Comparison of ENCODE assay signal across 29 cellular contexts in the genomic region with DNA sequence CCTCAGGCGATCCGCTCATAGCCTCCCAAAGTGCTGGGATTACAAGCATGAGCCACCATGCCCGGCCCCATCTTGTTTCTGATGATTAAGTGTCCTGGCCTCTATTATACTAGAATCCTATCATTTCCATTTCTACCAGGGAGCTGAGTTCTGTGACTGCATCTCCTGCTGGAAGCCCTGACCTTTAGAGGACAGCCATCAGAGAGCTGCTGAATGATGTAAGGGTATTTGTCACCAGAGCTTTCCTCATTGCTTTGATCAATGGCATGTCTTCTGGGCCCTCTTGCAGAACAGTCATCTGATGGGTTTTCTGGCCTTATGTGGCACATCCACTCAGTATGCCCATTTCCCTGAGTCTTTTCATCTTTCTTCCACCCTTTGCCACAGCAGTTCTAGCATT.
"Had no signal": no experiment of that assay in that cellular context is flagged by ENCODE, and none has a peak within 500 bp of the region (broad histone marks: within the 10 kb centered on the region; RNA-seq: fewer than 3 reads in every experiment).

No MANE protein-coding gene starts in this region.

- H3K4me1 Mint-ChIP-seq: activated B cell treated with CpG ODN at 0.5 μM for 24 hours; activated CD4-positive, alpha-beta T cell treated with anti-CD3 and anti-CD28 coated beads, Interleukin-2, amount 10 ng/mL, durations not matched to agents 24 days and 14 days; activated T-helper 17 cell treated with anti-CD3 and anti-CD28 coated beads, Interleukin-2, amount 50 U/mL, for 72 hours; central memory CD8-positive, alpha-beta T cell had no signal

- H3K4me3 Mint-ChIP-seq: activated B cell treated with CpG ODN at 0.5 μM for 24 hours; activated CD4-positive, alpha-beta T cell treated with anti-CD3 and anti-CD28 coated beads, Interleukin-2, amount 10 ng/mL, durations not matched to agents 24 days and 14 days; activated naive CD4-positive, alpha-beta T cell treated with anti-CD3 and anti-CD28 coated beads for 36 hours; activated naive CD8-positive, alpha-beta T cell; activated T-helper 17 cell treated with anti-CD3 and anti-CD28 coated beads, Interleukin-2, amount 50 U/mL, for 72 hours; central memory CD8-positive, alpha-beta T cell; T-helper 1 cell treated with Interleukin-12 subunit alpha and Interleukin-12 subunit beta and Interleukin-4 antibody, amounts not matched to agents 30 μg/mL and 1 μg/mL, for 36 hours had no signal

- H3K27ac Mint-ChIP-seq: activated B cell treated with CpG ODN at 0.5 μM for 24 hours; activated CD4-positive, alpha-beta T cell treated with anti-CD3 and anti-CD28 coated beads, Interleukin-2, amount 10 ng/mL, durations not matched to agents 24 days and 14 days; activated naive CD4-positive, alpha-beta T cell treated with anti-CD3 and anti-CD28 coated beads for 36 hours; activated naive CD8-positive, alpha-beta T cell; activated T-helper 17 cell treated with anti-CD3 and anti-CD28 coated beads, Interleukin-2, amount 50 U/mL, for 72 hours; T-helper 1 cell treated with Interleukin-12 subunit alpha and Interleukin-12 subunit beta and Interleukin-4 antibody, amounts not matched to agents 30 μg/mL and 1 μg/mL, for 36 hours had no signal

- H3K9me3 ChIP-seq: adrenal gland, body of pancreas, MG63, Peyer's patch had no signal

- H3K9me3 Mint-ChIP-seq: activated CD4-positive, alpha-beta T cell treated with anti-CD3 and anti-CD28 coated beads, Interleukin-2, amount 10 ng/mL, durations not matched to agents 24 days and 14 days; activated naive CD4-positive, alpha-beta T cell treated with anti-CD3 and anti-CD28 coated beads for 36 hours; activated T-helper 17 cell treated with anti-CD3 and anti-CD28 coated beads, Interleukin-2, amount 50 U/mL, for 72 hours; central memory CD8-positive, alpha-beta T cell; T-helper 1 cell treated with Interleukin-12 subunit alpha and Interleukin-12 subunit beta and Interleukin-4 antibody, amounts not matched to agents 30 μg/mL and 1 μg/mL, for 36 hours had no signal

- ATAC-seq: activated T-helper 17 cell treated with anti-CD3 and anti-CD28 coated beads, Interleukin-2, amount 50 U/mL, for 72 hours; body of pancreas had no signal

- H3K27ac ChIP-seq: adrenal gland, body of pancreas, Peyer's patch had no signal

- H3K27me3 ChIP-seq: adrenal gland, body of pancreas, MG63, Peyer's patch had no signal

- H3K4me1 ChIP-seq: adrenal gland, body of pancreas, Peyer's patch had no signal

- H3K27me3 Mint-ChIP-seq: activated naive CD8-positive, alpha-beta T cell; central memory CD8-positive, alpha-beta T cell had no signal

- DNase-seq: activated B cell treated with CpG ODN at 0.5 μM for 24 hours; activated CD4-positive, alpha-beta T cell treated with anti-CD3 and anti-CD28 coated beads for 1 hour; activated CD4-positive, alpha-beta T cell treated with anti-CD3 and anti-CD28 coated beads, Interleukin-2, amount 10 ng/mL, durations not matched to agents 24 days and 14 days; activated CD4-positive, alpha-beta T cell treated with anti-CD3 and anti-CD28 coated beads, Interleukin-2, amount 50 U/mL, for 48 hours; activated gamma-delta T cell; activated naive CD4-positive, alpha-beta T cell treated with anti-CD3 and anti-CD28 coated beads for 36 hours; activated T-cell treated with anti-CD3 and anti-CD28 coated beads for 4 hours; aorta; body of pancreas; MG63; MV-4-11; NCI-H1092 treated with DMSO at 0.1 percent for 48 hours; NCI-H1417 treated with DMSO at 0.1 percent for 48 hours; NCI-H1694; NCI-H2029; NCI-H2107; NCI-H2171 treated with DMSO at 0.1 percent for 48 hours; NCI-H226; NCI-H526; NCI-H774; NK-92 treated with Interleukin-12 subunit alpha and Interleukin-12 subunit beta, amount 100 ng/mL, for 24 hours; OCI-M1; Peyer's patch; SHP77 treated with DMSO at 0.1 percent for 48 hours had no signal

- H3K36me3 ChIP-seq: adrenal gland, MG63, Peyer's patch had no signal

- H3K36me3 Mint-ChIP-seq: activated naive CD8-positive, alpha-beta T cell had no signal

- H3K4me3 ChIP-seq: adrenal gland, body of pancreas, MG63, Peyer's patch had no signal
